ENCODE assay signal across 2 cellular contexts in the genomic region with DNA sequence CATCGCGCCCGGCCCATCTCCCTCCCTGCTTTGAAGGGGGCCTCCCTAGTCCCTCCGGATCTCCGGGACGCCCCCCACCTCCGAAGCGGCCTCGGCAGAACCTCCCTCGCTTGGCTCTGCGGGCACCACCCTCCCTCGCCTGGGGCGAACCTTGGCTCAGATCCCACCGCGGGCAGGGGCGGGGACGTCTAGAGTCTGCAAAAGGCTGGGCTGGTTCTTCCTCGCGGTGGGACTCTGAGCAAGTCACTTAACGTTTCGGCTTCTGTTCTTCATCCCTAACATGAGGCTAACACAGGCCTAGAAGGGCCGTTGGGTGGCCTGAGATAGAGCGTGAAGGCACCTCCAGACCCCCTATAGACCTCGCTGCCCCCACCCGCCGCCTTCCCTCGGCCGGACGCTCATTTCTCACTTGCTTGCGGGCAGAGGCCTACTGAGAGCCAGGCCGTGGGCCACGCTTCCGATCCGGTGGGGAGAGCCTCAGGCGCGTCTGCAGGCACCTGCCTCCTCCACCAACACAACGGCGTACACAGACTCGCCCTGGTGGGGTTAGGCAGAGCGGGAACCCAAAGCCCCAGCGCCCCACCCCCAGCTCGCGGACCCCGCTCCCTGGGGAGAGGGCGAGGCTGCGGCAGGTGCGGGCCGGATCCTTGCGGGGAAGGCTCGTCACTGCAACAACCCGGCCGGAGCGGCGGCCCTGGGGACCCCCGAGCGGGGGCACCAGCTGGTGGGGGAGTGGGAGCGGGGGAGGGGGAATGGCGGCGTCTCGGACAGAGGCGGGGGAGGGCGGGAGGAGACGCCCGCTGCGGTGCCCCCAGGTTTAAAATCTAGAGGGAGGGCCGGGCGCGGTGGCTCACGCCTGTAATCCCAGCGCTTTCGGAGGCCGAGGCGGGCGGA.
TF ChIP-seq lines count a peak whose summit lies in the region.

No MANE protein-coding gene starts in this region.

TF ChIP-seq in A549, 52 proteins besides CTCF, POLR2A, EP300 and RAD21 (continued from another document):
- TF ChIP-seq, protein P1, sequence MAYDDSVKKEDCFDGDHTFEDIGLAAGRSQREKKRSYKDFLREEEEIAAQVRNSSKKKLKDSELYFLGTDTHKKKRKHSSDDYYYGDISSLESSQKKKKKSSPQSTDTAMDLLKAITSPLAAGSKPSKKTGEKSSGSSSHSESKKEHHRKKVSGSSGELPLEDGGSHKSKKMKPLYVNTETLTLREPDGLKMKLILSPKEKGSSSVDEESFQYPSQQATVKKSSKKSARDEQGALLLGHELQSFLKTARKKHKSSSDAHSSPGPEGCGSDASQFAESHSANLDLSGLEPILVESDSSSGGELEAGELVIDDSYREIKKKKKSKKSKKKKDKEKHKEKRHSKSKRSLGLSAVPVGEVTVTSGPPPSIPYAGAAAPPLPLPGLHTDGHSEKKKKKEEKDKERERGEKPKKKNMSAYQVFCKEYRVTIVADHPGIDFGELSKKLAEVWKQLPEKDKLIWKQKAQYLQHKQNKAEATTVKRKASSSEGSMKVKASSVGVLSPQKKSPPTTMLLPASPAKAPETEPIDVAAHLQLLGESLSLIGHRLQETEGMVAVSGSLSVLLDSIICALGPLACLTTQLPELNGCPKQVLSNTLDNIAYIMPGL (CRISPR knock-in tag; IDR thresholded peaks at IDR 0.05; ENCODE audit: borderline replicate concordance): no peak
- TF ChIP-seq, protein P2, sequence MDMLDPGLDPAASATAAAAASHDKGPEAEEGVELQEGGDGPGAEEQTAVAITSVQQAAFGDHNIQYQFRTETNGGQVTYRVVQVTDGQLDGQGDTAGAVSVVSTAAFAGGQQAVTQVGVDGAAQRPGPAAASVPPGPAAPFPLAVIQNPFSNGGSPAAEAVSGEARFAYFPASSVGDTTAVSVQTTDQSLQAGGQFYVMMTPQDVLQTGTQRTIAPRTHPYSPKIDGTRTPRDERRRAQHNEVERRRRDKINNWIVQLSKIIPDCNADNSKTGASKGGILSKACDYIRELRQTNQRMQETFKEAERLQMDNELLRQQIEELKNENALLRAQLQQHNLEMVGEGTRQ (IDR thresholded peaks at IDR 0.05): no peak
- no peak for TF ChIP-seq CBX8 (IDR thresholded peaks at IDR 0.05)
- TF ChIP-seq RCOR1 (IDR thresholded peaks at IDR 0.05; ENCODE audit: low read depth, low read length): no peak
- TF ChIP-seq, protein P3, sequence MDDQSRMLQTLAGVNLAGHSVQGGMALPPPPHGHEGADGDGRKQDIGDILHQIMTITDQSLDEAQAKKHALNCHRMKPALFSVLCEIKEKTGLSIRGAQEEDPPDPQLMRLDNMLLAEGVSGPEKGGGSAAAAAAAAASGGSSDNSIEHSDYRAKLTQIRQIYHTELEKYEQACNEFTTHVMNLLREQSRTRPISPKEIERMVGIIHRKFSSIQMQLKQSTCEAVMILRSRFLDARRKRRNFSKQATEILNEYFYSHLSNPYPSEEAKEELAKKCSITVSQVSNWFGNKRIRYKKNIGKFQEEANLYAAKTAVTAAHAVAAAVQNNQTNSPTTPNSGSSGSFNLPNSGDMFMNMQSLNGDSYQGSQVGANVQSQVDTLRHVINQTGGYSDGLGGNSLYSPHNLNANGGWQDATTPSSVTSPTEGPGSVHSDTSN (IDR thresholded peaks at IDR 0.05): no peak
- no peak for TF ChIP-seq CBX2 (IDR thresholded peaks at IDR 0.05; ENCODE audit: borderline replicate concordance, low read depth)
- TF ChIP-seq, protein P4, sequence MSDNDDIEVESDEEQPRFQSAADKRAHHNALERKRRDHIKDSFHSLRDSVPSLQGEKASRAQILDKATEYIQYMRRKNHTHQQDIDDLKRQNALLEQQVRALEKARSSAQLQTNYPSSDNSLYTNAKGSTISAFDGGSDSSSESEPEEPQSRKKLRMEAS (IDR thresholded peaks at IDR 0.05): peak; percentile 84
- 0 out of 2 replicates have a peak, but pooled peaks have one; percentile 2 for TF ChIP-seq RARB (CRISPR knock-in tag; IDR thresholded peaks at IDR 0.05)
- peak; percentile 55 for TF ChIP-seq EHF (CRISPR knock-in tag; IDR thresholded peaks at IDR 0.05)
- 0 out of 2 replicates have a peak, but pooled peaks have one; percentile 63 for TF ChIP-seq TP53 (CRISPR knock-in tag; IDR thresholded peaks at IDR 0.05)
- TF ChIP-seq CEBPB (IDR thresholded peaks at IDR 0.05): no peak
- no peak for TF ChIP-seq ZSCAN20 (CRISPR knock-in tag; IDR thresholded peaks at IDR 0.05)
- TF ChIP-seq MAFK (IDR thresholded peaks at IDR 0.05; ENCODE audit: partially characterized antibody): no peak
- no peak for TF ChIP-seq JUNB (IDR thresholded peaks at IDR 0.05)

TF ChIP-seq in HEK293, 187 proteins besides CTCF, POLR2A, EP300 and RAD21 (continued from another document):
- TF ChIP-seq, protein P5, sequence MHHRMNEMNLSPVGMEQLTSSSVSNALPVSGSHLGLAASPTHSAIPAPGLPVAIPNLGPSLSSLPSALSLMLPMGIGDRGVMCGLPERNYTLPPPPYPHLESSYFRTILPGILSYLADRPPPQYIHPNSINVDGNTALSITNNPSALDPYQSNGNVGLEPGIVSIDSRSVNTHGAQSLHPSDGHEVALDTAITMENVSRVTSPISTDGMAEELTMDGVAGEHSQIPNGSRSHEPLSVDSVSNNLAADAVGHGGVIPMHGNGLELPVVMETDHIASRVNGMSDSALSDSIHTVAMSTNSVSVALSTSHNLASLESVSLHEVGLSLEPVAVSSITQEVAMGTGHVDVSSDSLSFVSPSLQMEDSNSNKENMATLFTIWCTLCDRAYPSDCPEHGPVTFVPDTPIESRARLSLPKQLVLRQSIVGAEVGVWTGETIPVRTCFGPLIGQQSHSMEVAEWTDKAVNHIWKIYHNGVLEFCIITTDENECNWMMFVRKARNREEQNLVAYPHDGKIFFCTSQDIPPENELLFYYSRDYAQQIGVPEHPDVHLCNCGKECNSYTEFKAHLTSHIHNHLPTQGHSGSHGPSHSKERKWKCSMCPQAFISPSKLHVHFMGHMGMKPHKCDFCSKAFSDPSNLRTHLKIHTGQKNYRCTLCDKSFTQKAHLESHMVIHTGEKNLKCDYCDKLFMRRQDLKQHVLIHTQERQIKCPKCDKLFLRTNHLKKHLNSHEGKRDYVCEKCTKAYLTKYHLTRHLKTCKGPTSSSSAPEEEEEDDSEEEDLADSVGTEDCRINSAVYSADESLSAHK (tag by site-specific recombination; IDR thresholded peaks at IDR 0.05): no peak
- TF ChIP-seq, protein P6, sequence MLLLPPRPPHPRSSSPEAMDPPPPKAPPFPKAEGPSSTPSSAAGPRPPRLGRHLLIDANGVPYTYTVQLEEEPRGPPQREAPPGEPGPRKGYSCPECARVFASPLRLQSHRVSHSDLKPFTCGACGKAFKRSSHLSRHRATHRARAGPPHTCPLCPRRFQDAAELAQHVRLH (tag by site-specific recombination; IDR thresholded peaks at IDR 0.05): 0 out of 2 replicates have a peak, but pooled peaks have one; percentile 39
- no peak for TF ChIP-seq ZNF521 (tag by site-specific recombination; IDR thresholded peaks at IDR 0.05)
- no peak for TF ChIP-seq ZSCAN23 (tag by site-specific recombination; IDR thresholded peaks at IDR 0.05)
- TF ChIP-seq, protein P7, sequence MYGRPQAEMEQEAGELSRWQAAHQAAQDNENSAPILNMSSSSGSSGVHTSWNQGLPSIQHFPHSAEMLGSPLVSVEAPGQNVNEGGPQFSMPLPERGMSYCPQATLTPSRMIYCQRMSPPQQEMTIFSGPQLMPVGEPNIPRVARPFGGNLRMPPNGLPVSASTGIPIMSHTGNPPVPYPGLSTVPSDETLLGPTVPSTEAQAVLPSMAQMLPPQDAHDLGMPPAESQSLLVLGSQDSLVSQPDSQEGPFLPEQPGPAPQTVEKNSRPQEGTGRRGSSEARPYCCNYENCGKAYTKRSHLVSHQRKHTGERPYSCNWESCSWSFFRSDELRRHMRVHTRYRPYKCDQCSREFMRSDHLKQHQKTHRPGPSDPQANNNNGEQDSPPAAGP (tag by site-specific recombination; IDR thresholded peaks at IDR 0.05): 0 out of 2 replicates have a peak, but pooled peaks have one; percentile 7
- no peak for TF ChIP-seq ZNF133 (tag by site-specific recombination; IDR thresholded peaks at IDR 0.05)
- TF ChIP-seq, protein P8, sequence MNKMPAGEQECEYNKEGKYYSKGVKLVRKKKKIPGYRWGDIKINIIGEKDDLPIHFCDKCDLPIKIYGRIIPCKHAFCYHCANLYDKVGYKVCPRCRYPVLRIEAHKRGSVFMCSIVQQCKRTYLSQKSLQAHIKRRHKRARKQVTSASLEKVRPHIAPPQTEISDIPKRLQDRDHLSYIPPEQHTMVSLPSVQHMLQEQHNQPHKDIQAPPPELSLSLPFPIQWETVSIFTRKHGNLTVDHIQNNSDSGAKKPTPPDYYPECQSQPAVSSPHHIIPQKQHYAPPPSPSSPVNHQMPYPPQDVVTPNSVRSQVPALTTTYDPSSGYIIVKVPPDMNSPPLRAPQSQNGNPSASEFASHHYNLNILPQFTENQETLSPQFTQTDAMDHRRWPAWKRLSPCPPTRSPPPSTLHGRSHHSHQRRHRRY (tag by site-specific recombination; IDR thresholded peaks at IDR 0.05): no peak
- no peak for TF ChIP-seq SCRT1 (tag by site-specific recombination; IDR thresholded peaks at IDR 0.05; ENCODE audit: borderline replicate concordance)
- TF ChIP-seq ZNF707 (tag by site-specific recombination; IDR thresholded peaks at IDR 0.05): no peak
